In genomic region chr6:165243801-165244200, GRCh38 we compare ENCODE assay signal across 21 cellular contexts.
DNase-seq lines count a peak whose midpoint lies in the region; ATAC-seq, FAIRE-seq and TF ChIP-seq lines count a peak whose summit lies in the region.
"Had no signal": no experiment of that assay in that cellular context is flagged by ENCODE, and none has a peak within 500 bp of the region (broad histone marks: within the 10 kb centered on the region; RNA-seq: fewer than 3 reads in every experiment).

No MANE protein-coding gene starts in this region.

- WGBS in trophoblast cell (ENCODE audit: extremely low coverage, insufficient coverage, insufficient read length) = no CpG with 5 or more reads among the region's 5 CpGs

- no peak overlapping the region for H3K4me3 ChIP-seq in DND-41 (ENCODE audit: low read depth in 1 of 2, low read length in 2 of 2)
- no peak overlapping the region for H3K4me3 ChIP-seq in bronchial epithelial cell (ENCODE audit: low read depth, low read length)
- peak overlapping the region; percentile 44 for H3K4me3 ChIP-seq in trophoblast cell (ENCODE audit: low read depth, low read length)
- H3K4me3 ChIP-seq: BLaER1 had no signal

- H3K79me2 ChIP-seq in DND-41 (ENCODE audit: insufficient read depth, low read length) (no peaks in the 10 kb centered on the region), trophoblast cell (ENCODE audit: control insufficient read depth, insufficient read depth, low read length, poor library complexity) (no peaks in the 10 kb centered on the region)

- DNase-seq in DND-41 = peak; percentile 53
- DNase-seq in bronchial epithelial cell (ENCODE audit: low read depth) = no peak
- no peak for DNase-seq in trophoblast cell
- DNase-seq in glomerular visceral epithelial cell (ENCODE audit: extremely low spot score) = no peak
- DNase-seq in stimulated activated CD4-positive, alpha-beta T cell treated with anti-CD3 and anti-CD28 coated beads, Interleukin-2, amount 100 ng/mL, for 48 hours = no peak
- no peak for DNase-seq in putamen (ENCODE audit: low spot score)
- DNase-seq: Caco-2; CD4-positive, CD25-positive, alpha-beta regulatory T cell; CD8-positive, alpha-beta T cell; DMS 273 treated with DMSO at 0.1 percent for 48 hours; DMS79; GF-D8; GOT3; H7; HCEC 1CT had no signal

- no peak overlapping the region for H3K14ac ChIP-seq in trophoblast cell (ENCODE audit: low read length)

- H4K91ac ChIP-seq in trophoblast cell (ENCODE audit: low read depth, low read length) = no peak overlapping the region

- ATAC-seq in DND-41 (ENCODE audit: insufficient read depth, low read depth) = peak; percentile 47
- ATAC-seq: CD8-positive, alpha-beta T cell had no signal

- no peak overlapping the region for H3K4ac ChIP-seq in trophoblast cell (ENCODE audit: low read depth, low read length)

- peak; percentile 47 for FAIRE-seq in bronchial epithelial cell (lab: Jason Lieb, UNC)
- FAIRE-seq: A204.1, GM12891, GM18507 had no signal

- H2AFZ ChIP-seq in DND-41 (ENCODE audit: low read depth, low read length) = peak overlapping the region; percentile 40
- H2AFZ ChIP-seq in trophoblast cell (ENCODE audit: insufficient read depth, low read length, poor library complexity) = no peak overlapping the region

- no peak for TF ChIP-seq CTCF in DND-41 (IDR thresholded peaks at IDR 0.05; ENCODE audit: borderline replicate concordance, extremely low read depth, low read length, poor library complexity, severe bottlenecking)
- TF ChIP-seq CTCF in bronchial epithelial cell (IDR thresholded peaks at IDR 0.05; ENCODE audit: insufficient read depth, low read length, severe bottlenecking) = no peak

- no peak overlapping the region for H4K8ac ChIP-seq in trophoblast cell (ENCODE audit: low read depth, low read length)

- H3K23ac ChIP-seq in trophoblast cell (ENCODE audit: low read length) = peak overlapping the region; percentile 13

- H2BK5ac ChIP-seq in trophoblast cell (ENCODE audit: low read depth, low read length, poor library complexity) = no peak overlapping the region

- H3K27ac ChIP-seq in DND-41 (ENCODE audit: low read length) = peak overlapping the region; percentile 76
- H3K27ac ChIP-seq in trophoblast cell (ENCODE audit: low read depth, low read length) = no peak overlapping the region
- H3K27ac ChIP-seq: 22Rv1, BLaER1, C4-2B had no signal

- no peak overlapping the region for H4K12ac ChIP-seq in trophoblast cell (ENCODE audit: low read depth, low read length)

- H3K9ac ChIP-seq in DND-41 (ENCODE audit: low read depth, low read length) = peak overlapping the region; percentile 37
- H3K9ac ChIP-seq in trophoblast cell (ENCODE audit: low read length) = no peak overlapping the region
- H3K9ac ChIP-seq: BLaER1 had no signal

- no peaks in the 10 kb centered on the region for H4K20me1 ChIP-seq in DND-41 (ENCODE audit: insufficient read depth, low read length)
- H4K20me1 ChIP-seq: BLaER1 had no signal

- H2BK12ac ChIP-seq in trophoblast cell (ENCODE audit: low read length) = no peak overlapping the region

- H3K18ac ChIP-seq in trophoblast cell (ENCODE audit: low read length) = no peak overlapping the region

- no peaks in the 10 kb centered on the region for H3K9me3 ChIP-seq in DND-41 (ENCODE audit: insufficient read depth, low read length, severe bottlenecking)
- no peaks in the 10 kb centered on the region for H3K9me3 ChIP-seq in trophoblast cell (ENCODE audit: insufficient read depth, low read depth, low read length)
- H3K9me3 ChIP-seq: BLaER1 had no signal

- H2AK5ac ChIP-seq in trophoblast cell (ENCODE audit: low read length) = no peak overlapping the region

- no peaks in the 10 kb centered on the region for H3K27me3 ChIP-seq in DND-41 (ENCODE audit: insufficient read depth, low read length, poor library complexity)
- H3K27me3 ChIP-seq in bronchial epithelial cell (ENCODE audit: control insufficient read depth, insufficient read depth, low read length) = no peaks in the 10 kb centered on the region
- no peaks in the 10 kb centered on the region for H3K27me3 ChIP-seq in trophoblast cell (ENCODE audit: insufficient read depth, low read length)
- H3K27me3 ChIP-seq: BLaER1 had no signal

- H3K79me1 ChIP-seq in trophoblast cell (ENCODE audit: low read length) = no peaks in the 10 kb centered on the region

- H3K36me3 ChIP-seq in DND-41 (ENCODE audit: insufficient read depth, low read length) = no peaks in the 10 kb centered on the region
- H3K36me3 ChIP-seq in bronchial epithelial cell (ENCODE audit: control insufficient read depth, insufficient read depth, low read length) = no peaks in the 10 kb centered on the region
- H3K36me3 ChIP-seq in trophoblast cell (ENCODE audit: control insufficient read depth in 1 of 2, insufficient read depth in 2 of 2, low read length in 2 of 2) = no peaks in the 10 kb centered on the region
- H3K36me3 ChIP-seq: BLaER1 had no signal

- H3K4me1 ChIP-seq in DND-41 (ENCODE audit: insufficient read depth, low read length) (peaks cover 42% of the 10 kb centered on the region), trophoblast cell (ENCODE audit: control insufficient read depth in 1 of 2, insufficient read depth in 2 of 2, low read length in 2 of 2) (no peaks in the 10 kb centered on the region)
- H3K4me1 ChIP-seq: Caco-2 had no signal

- H3K4me2 ChIP-seq in DND-41 (ENCODE audit: insufficient read depth, low read length) (peak overlapping the region; percentile 26), trophoblast cell (ENCODE audit: low read length) (no peak overlapping the region)
- H3K4me2 ChIP-seq: BLaER1 had no signal

- H2BK120ac ChIP-seq in trophoblast cell (ENCODE audit: insufficient read depth, low read length, poor library complexity) = no peak overlapping the region
